In genomic region chr2:39227628-39228412, GRCh38 we compare ENCODE assay signal across 1 cellular context.
TF ChIP-seq lines count a peak whose summit lies in the region.

No MANE protein-coding gene starts in this region.

TF ChIP-seq in HepG2, 621 proteins besides CTCF, POLR2A, EP300 and RAD21 (continued from another document and continues in another):
- peak; percentile 23; the same call in 1 of the 2 replicates for TF ChIP-seq ZNF205 (CRISPR knock-in tag; IDR thresholded peaks at IDR 0.05)
- TF ChIP-seq ZNF891 (CRISPR knock-in tag; IDR thresholded peaks at IDR 0.05) = no peak
- no peak for TF ChIP-seq CCDC6 (CRISPR knock-in tag; IDR thresholded peaks at IDR 0.05)
- TF ChIP-seq ZBTB1 (CRISPR knock-in tag; IDR thresholded peaks at IDR 0.05; ENCODE audit: borderline replicate concordance) = no peak
- TF ChIP-seq MTERF4 (CRISPR knock-in tag; IDR thresholded peaks at IDR 0.05) = peak; percentile 87; the same call in 1 of the 2 replicates
- peak; percentile 63; the same call in 1 of the 2 replicates for TF ChIP-seq KAT7 (CRISPR knock-in tag; IDR thresholded peaks at IDR 0.05; ENCODE audit: borderline replicate concordance)
- TF ChIP-seq ELK4 (CRISPR knock-in tag; IDR thresholded peaks at IDR 0.05; ENCODE audit: borderline replicate concordance) = no peak
- no peak for TF ChIP-seq ZNF83 (CRISPR knock-in tag; IDR thresholded peaks at IDR 0.05; ENCODE audit: borderline replicate concordance)
- peak; percentile 94 for TF ChIP-seq ZNF512B (CRISPR knock-in tag; IDR thresholded peaks at IDR 0.05; ENCODE audit: borderline replicate concordance)
- 0 out of 2 replicates have a peak, but pooled peaks have one; percentile 27 for TF ChIP-seq RXRA (CRISPR knock-in tag; IDR thresholded peaks at IDR 0.05)
- TF ChIP-seq TCF7L2 (IDR thresholded peaks at IDR 0.05; ENCODE audit: low read depth, low read length) = no peak
- TF ChIP-seq FOSL2 (CRISPR knock-in tag; IDR thresholded peaks at IDR 0.05) = peak; percentile 54; the same call in 1 of the 2 replicates
- no peak for TF ChIP-seq TCF7 (IDR thresholded peaks at IDR 0.05; ENCODE audit: low read depth)
- peak; percentile 79 for TF ChIP-seq BCL6 (CRISPR knock-in tag; IDR thresholded peaks at IDR 0.05)
- TF ChIP-seq FOXK1 (CRISPR knock-in tag; IDR thresholded peaks at IDR 0.05; ENCODE audit: borderline replicate concordance, low read depth) = no peak
- TF ChIP-seq SYNCRIP (IDR thresholded peaks at IDR 0.05; ENCODE audit: insufficient read depth, low read depth, low read length) = no peak
- no peak for TF ChIP-seq ZNF607 (CRISPR knock-in tag; IDR thresholded peaks at IDR 0.05; ENCODE audit: borderline replicate concordance)
- TF ChIP-seq BRF2 (CRISPR knock-in tag; IDR thresholded peaks at IDR 0.05) = 0 out of 2 replicates have a peak, but pooled peaks have one; percentile 28
- no peak for TF ChIP-seq ZNF879 (CRISPR knock-in tag; IDR thresholded peaks at IDR 0.05)
- TF ChIP-seq ZBTB7B (CRISPR knock-in tag; IDR thresholded peaks at IDR 0.05) = peak; percentile 57; the same call in 1 of the 2 replicates
- TF ChIP-seq NFE2 (CRISPR knock-in tag; IDR thresholded peaks at IDR 0.05) = no peak
- peak; percentile 65 for TF ChIP-seq ZNF781 (CRISPR knock-in tag; IDR thresholded peaks at IDR 0.05; ENCODE audit: borderline replicate concordance, not compliant biosample characterization)
- no peak for TF ChIP-seq CBX1 (IDR thresholded peaks at IDR 0.05; ENCODE audit: low read depth)
- TF ChIP-seq ZNF672 (CRISPR knock-in tag; IDR thresholded peaks at IDR 0.05) = no peak
- peak; percentile 70 for TF ChIP-seq YY1 (IDR thresholded peaks at IDR 0.05; ENCODE audit: insufficient read depth, insufficient replicate concordance, low read depth, low read length)
- no peak for TF ChIP-seq BCL3 (CRISPR knock-in tag; IDR thresholded peaks at IDR 0.05)
- TF ChIP-seq ZNF354B (CRISPR knock-in tag; IDR thresholded peaks at IDR 0.05) = no peak
- no peak for TF ChIP-seq NR2F1 (CRISPR knock-in tag; IDR thresholded peaks at IDR 0.05)
- TF ChIP-seq PHF8 (CRISPR knock-in tag; IDR thresholded peaks at IDR 0.05) = peak; percentile 52
- TF ChIP-seq SALL1 (CRISPR knock-in tag; IDR thresholded peaks at IDR 0.05) = peak; percentile 69
- TF ChIP-seq NR1H2 (CRISPR knock-in tag; IDR thresholded peaks at IDR 0.05; ENCODE audit: borderline replicate concordance, low read depth) = no peak
- TF ChIP-seq PRDM10 (CRISPR knock-in tag; IDR thresholded peaks at IDR 0.05; ENCODE audit: low read depth) = no peak
- no peak for TF ChIP-seq PRDM15 (CRISPR knock-in tag; IDR thresholded peaks at IDR 0.05)
- no peak for TF ChIP-seq ZNF747 (CRISPR knock-in tag; IDR thresholded peaks at IDR 0.05; ENCODE audit: borderline replicate concordance)
- no peak for TF ChIP-seq HNRNPUL1 (IDR thresholded peaks at IDR 0.05; ENCODE audit: low read depth, low read length)
- peak; percentile 54 for TF ChIP-seq ELF3 (CRISPR knock-in tag; IDR thresholded peaks at IDR 0.05)
- peak; percentile 74 for TF ChIP-seq XRCC5 (optimal IDR thresholded peaks at IDR 0.05; ENCODE audit: low read length)
- no peak for TF ChIP-seq DBP (CRISPR knock-in tag; IDR thresholded peaks at IDR 0.05; ENCODE audit: not compliant biosample characterization)
- TF ChIP-seq FOXA3 (CRISPR knock-in tag; IDR thresholded peaks at IDR 0.05) = no peak; the same call in 1 of the 2 replicates
- peak; percentile 68 for TF ChIP-seq ARID3A (IDR thresholded peaks at IDR 0.05; ENCODE audit: low read depth, low read length)
- TF ChIP-seq ZNF580 (CRISPR knock-in tag; IDR thresholded peaks at IDR 0.05; ENCODE audit: borderline replicate concordance, low read depth) = peak; percentile 63; the same call in 1 of the 2 replicates
- TF ChIP-seq RORA (CRISPR knock-in tag; IDR thresholded peaks at IDR 0.05) = no peak
- TF ChIP-seq ZNF605 (CRISPR knock-in tag; IDR thresholded peaks at IDR 0.05) = peak; percentile 13; the same call in 1 of the 2 replicates
- no peak for TF ChIP-seq CHD2 (IDR thresholded peaks at IDR 0.05; ENCODE audit: low read depth, low read length)
- TF ChIP-seq EHMT2 (IDR thresholded peaks at IDR 0.05; ENCODE audit: borderline replicate concordance, low read depth, low read length) = no peak; the same call in 1 of the 2 replicates
